In genomic region chr4:109589119-109589518, GRCh38 we compare ENCODE assay signal across 22 cellular contexts. TPM values are rescaled to one million over a fixed set of nuclear protein-coding genes. Genes with fewer than 3 reads are reported as not detected.
A peak's percentile ranks its signal among the peaks of the same experiment; 100 is the strongest.
DNase-seq lines count a peak whose midpoint lies in the region; ATAC-seq, FAIRE-seq and TF ChIP-seq lines count a peak whose summit lies in the region.
"Had no signal": no experiment of that assay in that cellular context is flagged by ENCODE, and none has a peak within 500 bp of the region (broad histone marks: within the 10 kb centered on the region; RNA-seq: fewer than 3 reads in every experiment).

No MANE protein-coding gene starts in this region.

- DNase-seq in SIG-M5 treated with dmso at 0.1 percent for 504 hours (lab: John Stamatoyannopoulos, UW; ENCODE audit: unreplicated experiment): peak; percentile 20
- no peak for DNase-seq in SIG-M5 (lab: John Stamatoyannopoulos, UW)
- DNase-seq in ELF-1 (ENCODE audit: low read depth, low spot score): peak; percentile 79
- no peak for DNase-seq in keratinocyte (ENCODE audit: low read depth, low spot score)
- DNase-seq in NK-92 treated with Interleukin-12 subunit alpha and Interleukin-12 subunit beta, amount 100 ng/mL, for 24 hours (lab: John Stamatoyannopoulos, UW): no peak
- DNase-seq in activated T-helper 1 cell treated with anti-CD3 and anti-CD28 coated beads, Interleukin-12 subunit alpha, Interleukin-12 subunit beta, Interleukin-2, Interleukin-4 antibody, amounts not matched to agents 30 ng/mL and 10 ng/mL and 1 ng/mL, durations not matched to agents 14 hours and 24 hours and 36 hours (ENCODE audit: low spot score): no peak
- DNase-seq: activated B cell treated with CpG ODN at 0.5 μM for 24 hours; activated CD8-positive, alpha-beta memory T cell treated with anti-CD3 and anti-CD28 coated beads, Interleukin-2, amount 10 ng/mL, durations not matched to agents 7 days and 5 days; BE2C; cortex of kidney; DMS153; natural killer cell; NCI-H1105 treated with DMSO at 0.1 percent for 48 hours; NCI-H82; posterior cingulate gyrus; tibial artery had no signal

- H3K79me2 ChIP-seq in keratinocyte (ENCODE audit: control insufficient read depth, insufficient read depth, low read length): peaks cover 2% of the 10 kb centered on the region

- H3K27me3 Mint-ChIP-seq in activated T-helper 1 cell treated with anti-CD3 and anti-CD28 coated beads, Interleukin-12 subunit alpha, Interleukin-12 subunit beta, Interleukin-2, Interleukin-4 antibody, amounts not matched to agents 30 ng/mL and 10 ng/mL and 1 ng/mL, durations not matched to agents 14 hours and 24 hours and 36 hours (ENCODE audit: insufficient read depth): no peaks in the 10 kb centered on the region
- H3K27me3 Mint-ChIP-seq: activated B cell treated with CpG ODN at 0.5 μM for 24 hours; activated CD8-positive, alpha-beta memory T cell treated with anti-CD3 and anti-CD28 coated beads, Interleukin-2, amount 10 ng/mL, durations not matched to agents 7 days and 5 days had no signal

- no peaks in the 10 kb centered on the region for H3K36me3 ChIP-seq in keratinocyte (ENCODE audit: control insufficient read depth in 2 of 2, extremely low read depth in 1 of 2, insufficient read depth in 2 of 2, low read length in 2 of 2)
- H3K36me3 ChIP-seq: BE2C, gastroesophageal sphincter, tibial artery had no signal

- H3K27ac ChIP-seq in VCaP: peak overlapping the region; percentile 40
- peak overlapping the region; percentile 72 for H3K27ac ChIP-seq in keratinocyte (ENCODE audit: control insufficient read depth, insufficient read depth, low read length)
- H3K27ac ChIP-seq: 22Rv1, gastroesophageal sphincter, tibial artery had no signal

- dilution Hi-C loops in keratinocyte (cut with MboI; ENCODE audit: extremely low pct_ligation_motif_present, low sequenced_read_pairs): no loop called here

- ATAC-seq in GM21423 (IDR thresholded peaks at IDR 0.05; ENCODE audit: unreplicated experiment): no peak
- ATAC-seq: activated CD8-positive, alpha-beta memory T cell treated with anti-CD3 and anti-CD28 coated beads, Interleukin-2, amount 10 ng/mL, durations not matched to agents 7 days and 5 days; gastroesophageal sphincter; natural killer cell had no signal

- H2AFZ ChIP-seq in keratinocyte (ENCODE audit: control insufficient read depth, low read length): peak overlapping the region; percentile 89

- H3K9me3 ChIP-seq in keratinocyte (ENCODE audit: control insufficient read depth, low read depth, low read length): no peaks in the 10 kb centered on the region
- H3K9me3 ChIP-seq: BE2C, gastroesophageal sphincter had no signal

- H3K9me1 ChIP-seq in keratinocyte (ENCODE audit: control insufficient read depth, extremely low read depth, insufficient read depth, low read length): no peaks in the 10 kb centered on the region

- peaks cover 49% of the 10 kb centered on the region for H3K4me1 Mint-ChIP-seq in activated T-helper 1 cell treated with anti-CD3 and anti-CD28 coated beads, Interleukin-12 subunit alpha, Interleukin-12 subunit beta, Interleukin-2, Interleukin-4 antibody, amounts not matched to agents 30 ng/mL and 10 ng/mL and 1 ng/mL, durations not matched to agents 14 hours and 24 hours and 36 hours (ENCODE audit: low read depth)

- TF ChIP-seq CTCF in VCaP (conservative IDR thresholded peaks at IDR 0.05): no peak
- TF ChIP-seq CTCF in keratinocyte (optimal IDR thresholded peaks at IDR 0.05 in 1 of 3, IDR thresholded peaks at IDR 0.05 in 1 of 3, conservative IDR thresholded peaks at IDR 0.05 in 1 of 3; ENCODE audit: extremely low read depth in 1 of 3, insufficient read depth in 2 of 3, low read length in 3 of 3): no peak

- H3K4me3 ChIP-seq in keratinocyte (ENCODE audit: control insufficient read depth in 2 of 3, extremely low read depth in 1 of 3, insufficient read depth in 2 of 3, low read depth in 1 of 3, low read length in 3 of 3): peak overlapping the region in 2 of 3 experiments; percentile 43 to 59
- H3K4me3 ChIP-seq: gastroesophageal sphincter, lung, tibial artery had no signal

- FAIRE-seq in keratinocyte (lab: Jason Lieb, UNC): peak; percentile 91
- FAIRE-seq: H54 had no signal

- no peak overlapping the region for H3K4me3 Mint-ChIP-seq in activated T-helper 1 cell treated with anti-CD3 and anti-CD28 coated beads, Interleukin-12 subunit alpha, Interleukin-12 subunit beta, Interleukin-2, Interleukin-4 antibody, amounts not matched to agents 30 ng/mL and 10 ng/mL and 1 ng/mL, durations not matched to agents 14 hours and 24 hours and 36 hours
- H3K4me3 Mint-ChIP-seq: activated B cell treated with CpG ODN at 0.5 μM for 24 hours; activated CD8-positive, alpha-beta memory T cell treated with anti-CD3 and anti-CD28 coated beads, Interleukin-2, amount 10 ng/mL, durations not matched to agents 7 days and 5 days; natural killer cell had no signal

- intact Hi-C loops in activated T-helper 1 cell treated with anti-CD3 and anti-CD28 coated beads, Interleukin-12 subunit alpha, Interleukin-12 subunit beta, Interleukin-2, Interleukin-4 antibody, amounts not matched to agents 30 ng/mL and 10 ng/mL and 1 ng/mL, durations not matched to agents 14 hours and 24 hours and 36 hours (cut with micrococcal nuclease): loop anchor here (2.0 kb wide), 2 partner anchors 14 to 60 kb away; no protein-coding TSS in a partner anchor

- peaks cover 24% of the 10 kb centered on the region for H3K4me1 ChIP-seq in keratinocyte (ENCODE audit: control insufficient read depth, extremely low read depth, insufficient read depth, low read length)
- H3K4me1 ChIP-seq: BE2C, gastroesophageal sphincter, tibial artery had no signal

- H3K9me3 Mint-ChIP-seq in activated T-helper 1 cell treated with anti-CD3 and anti-CD28 coated beads, Interleukin-12 subunit alpha, Interleukin-12 subunit beta, Interleukin-2, Interleukin-4 antibody, amounts not matched to agents 30 ng/mL and 10 ng/mL and 1 ng/mL, durations not matched to agents 14 hours and 24 hours and 36 hours: no peaks in the 10 kb centered on the region
- H3K9me3 Mint-ChIP-seq: activated B cell treated with CpG ODN at 0.5 μM for 24 hours, natural killer cell had no signal

- H3K27ac Mint-ChIP-seq in activated T-helper 1 cell treated with anti-CD3 and anti-CD28 coated beads, Interleukin-12 subunit alpha, Interleukin-12 subunit beta, Interleukin-2, Interleukin-4 antibody, amounts not matched to agents 30 ng/mL and 10 ng/mL and 1 ng/mL, durations not matched to agents 14 hours and 24 hours and 36 hours: no peak overlapping the region
- H3K27ac Mint-ChIP-seq: natural killer cell had no signal

- H4K20me1 ChIP-seq in keratinocyte (ENCODE audit: control insufficient read depth, extremely low read depth, insufficient read depth, low read length): no peaks in the 10 kb centered on the region

- H3K27me3 ChIP-seq in keratinocyte (ENCODE audit: control insufficient read depth, extremely low read depth, insufficient read depth, low read length): no peaks in the 10 kb centered on the region
- H3K27me3 ChIP-seq: gastroesophageal sphincter, tibial artery had no signal

- H3K4me2 ChIP-seq in keratinocyte (ENCODE audit: control insufficient read depth, extremely low read depth, insufficient read depth, low read depth, low read length): peak overlapping the region; percentile 87

- peaks cover 9% of the 10 kb centered on the region for H3K36me3 Mint-ChIP-seq in activated T-helper 1 cell treated with anti-CD3 and anti-CD28 coated beads, Interleukin-12 subunit alpha, Interleukin-12 subunit beta, Interleukin-2, Interleukin-4 antibody, amounts not matched to agents 30 ng/mL and 10 ng/mL and 1 ng/mL, durations not matched to agents 14 hours and 24 hours and 36 hours (ENCODE audit: low read depth)
- H3K36me3 Mint-ChIP-seq: natural killer cell had no signal

- H3K9ac ChIP-seq in keratinocyte (ENCODE audit: control insufficient read depth, extremely low read depth, insufficient read depth, low read length): peak overlapping the region; percentile 51

RNA-seq across cellular contexts. Expression of gene MCUB, which starts 29.1 kb away (rescaled TPM):
- 13.1 to 20.6 TPM (median 20.3 TPM) in 3 replicates for polyA plus RNA-seq in keratinocyte
- polyA plus RNA-seq in keratinocyte (2011; ENCODE audit: low read depth): 1.4 TPM
- 11.6 and 13.6 TPM in 2 replicates for polyA plus RNA-seq in keratinocyte (2011; cell fraction: cytosol; rRNA removed)
- 4.7 and 5.7 TPM in 2 replicates for polyA plus RNA-seq in keratinocyte (2011; cell fraction: nucleus; rRNA removed)
- 3.7 and 21.5 TPM in 2 replicates for polyA plus RNA-seq in keratinocyte (2012; ENCODE audit: low replicate concordance)
- 1.3 to 18.9 TPM (median 10.1 TPM) in 3 replicates for polyA minus RNA-seq in keratinocyte
- 7.5 TPM for polyA minus RNA-seq in keratinocyte (2011; cell fraction: cytosol; rRNA and poly(A)+ RNA removed)
- 3.6 and 4.6 TPM in 2 replicates for polyA minus RNA-seq in keratinocyte (2011; cell fraction: nucleus; rRNA and poly(A)+ RNA removed)
- total RNA-seq in activated T-helper 1 cell treated with anti-CD3 and anti-CD28 coated beads, Interleukin-12 subunit alpha, Interleukin-12 subunit beta, Interleukin-2, Interleukin-4 antibody, amounts not matched to agents 30 ng/mL and 10 ng/mL and 1 ng/mL, durations not matched to agents 14 hours and 24 hours and 36 hours: 40.6 and 46.0 TPM in 2 replicates

Comparison
In these comparisons a context has a peak if more than half of its experiments do, and no peak if none do; other contexts are left out.
1. DNase-seq: peak in SIG-M5 treated with dmso at 0.1 percent for 504 hours (single experiment) and ELF-1 (single experiment); none in SIG-M5 (single experiment), keratinocyte (single experiment), NK-92 treated with Interleukin-12 subunit alpha and Interleukin-12 subunit beta, amount 100 ng/mL, for 24 hours (single experiment) and activated T-helper 1 cell treated with anti-CD3 and anti-CD28 coated beads, Interleukin-12 subunit alpha, Interleukin-12 subunit beta, Interleukin-2, Interleukin-4 antibody, amounts not matched to agents 30 ng/mL and 10 ng/mL and 1 ng/mL, durations not matched to agents 14 hours and 24 hours and 36 hours (single experiment).